21 cellular contexts compared by ENCODE assay signal in genomic region chr1:188514917-188515316, GRCh38.
A peak's percentile ranks its signal among the peaks of the same experiment; 100 is the strongest.
DNase-seq lines count a peak whose midpoint lies in the region; TF ChIP-seq lines count a peak whose summit lies in the region.
"Had no signal": no experiment of that assay in that cellular context is flagged by ENCODE, and none has a peak within 500 bp of the region (broad histone marks: within the 10 kb centered on the region; RNA-seq: fewer than 3 reads in every experiment).

No MANE protein-coding gene starts in this region.

- H2AFZ ChIP-seq in Karpas-422 (ENCODE audit: low read length), result no peak overlapping the region

- no peak overlapping the region for H3K27ac ChIP-seq in right atrium auricular region
- H3K27ac ChIP-seq in Karpas-422 (ENCODE audit: low read length), result no peak overlapping the region
- H3K27ac ChIP-seq: BLaER1 treated with 17β-estradiol and CSF1 and Interleukin-3, amounts not matched to agents 10 nM and 100 nM; KMS-11 had no signal

- H3K36me3 Mint-ChIP-seq in glutamatergic neuron (ENCODE audit: unreplicated experiment), result no peaks in the 10 kb centered on the region
- H3K36me3 Mint-ChIP-seq: CD8-positive, alpha-beta T cell had no signal

- peak; percentile 56 for DNase-seq in COR-L47 (lab: John Stamatoyannopoulos, UW)
- peak; percentile 38 for DNase-seq in DMS79 treated with DMSO at 0.1 percent for 48 hours (lab: John Stamatoyannopoulos, UW)
- DNase-seq in NCI-H2081 treated with DMSO at 0.1 percent for 48 hours (lab: John Stamatoyannopoulos, UW), result peak; percentile 54
- peak; percentile 32 for DNase-seq in glutamatergic neuron
- DNase-seq in NCI-H1694 (lab: John Stamatoyannopoulos, UW), result no peak
- no peak for DNase-seq in right atrium auricular region (ENCODE audit: low spot score)
- no peak for DNase-seq in Karpas-422
- DNase-seq: CD8-positive, alpha-beta T cell; DND-41; H9; NCI-H1105; NCI-H2029 treated with DMSO at 0.1 percent for 48 hours; NCI-H226; NCI-H510A treated with DMSO at 0.1 percent for 48 hours; NCI-H774; PC-3; Right ventricle myocardium superior; T-helper 9 cell had no signal

- peaks cover 14% of the 10 kb centered on the region for H3K4me1 Mint-ChIP-seq in glutamatergic neuron (ENCODE audit: low read depth, unreplicated experiment)
- H3K4me1 Mint-ChIP-seq: H9 had no signal

- H3K27me3 Mint-ChIP-seq in glutamatergic neuron (ENCODE audit: unreplicated experiment), result no peaks in the 10 kb centered on the region

- no peaks in the 10 kb centered on the region for H3K79me2 ChIP-seq in Karpas-422 (ENCODE audit: low read length)

- H3K27me3 ChIP-seq in right atrium auricular region, result no peaks in the 10 kb centered on the region
- H3K27me3 ChIP-seq in Karpas-422 (ENCODE audit: low read length), result no peaks in the 10 kb centered on the region
- H3K27me3 ChIP-seq: BLaER1 treated with 17β-estradiol and CSF1 and Interleukin-3, amounts not matched to agents 10 nM and 100 nM had no signal

- no peak overlapping the region for H3K27ac Mint-ChIP-seq in glutamatergic neuron (ENCODE audit: unreplicated experiment)
- H3K27ac Mint-ChIP-seq: CD8-positive, alpha-beta T cell; H9 had no signal

- H4K20me1 ChIP-seq in Karpas-422 (ENCODE audit: insufficient read depth, low read depth, low read length), result no peaks in the 10 kb centered on the region
- H4K20me1 ChIP-seq: BLaER1 treated with 17β-estradiol and CSF1 and Interleukin-3, amounts not matched to agents 10 nM and 100 nM had no signal

- H3K4me3 Mint-ChIP-seq in glutamatergic neuron (ENCODE audit: unreplicated experiment), result no peak overlapping the region
- H3K4me3 Mint-ChIP-seq: CD8-positive, alpha-beta T cell; H9 had no signal

- peaks cover 0 to 3% of the 10 kb centered on the region in 2 donors for H3K9me3 ChIP-seq in right atrium auricular region
- no peaks in the 10 kb centered on the region; the same call in 1 of the 2 replicates for H3K9me3 ChIP-seq in Karpas-422 (ENCODE audit: low read length)
- H3K9me3 ChIP-seq: BLaER1 treated with 17β-estradiol and CSF1 and Interleukin-3, amounts not matched to agents 10 nM and 100 nM had no signal

- no peak overlapping the region for H3K4me3 ChIP-seq in right atrium auricular region
- H3K4me3 ChIP-seq in Karpas-422 (ENCODE audit: low read length), result no peak overlapping the region
- H3K4me3 ChIP-seq: BLaER1 treated with 17β-estradiol and CSF1 and Interleukin-3, amounts not matched to agents 10 nM and 100 nM; GM12878 had no signal

- peaks cover 2% of the 10 kb centered on the region for H3K9me3 Mint-ChIP-seq in glutamatergic neuron (ENCODE audit: unreplicated experiment)
- H3K9me3 Mint-ChIP-seq: H9 had no signal

- no peak overlapping the region for H3K9ac ChIP-seq in Karpas-422 (ENCODE audit: low read length)
- H3K9ac ChIP-seq: BLaER1 treated with 17β-estradiol and CSF1 and Interleukin-3, amounts not matched to agents 10 nM and 100 nM; KMS-11 had no signal

- no peaks in the 10 kb centered on the region for H3K9me2 ChIP-seq in Karpas-422 (replicated peaks; ENCODE audit: insufficient read depth, low read length)

- H3K4me2 ChIP-seq in Karpas-422 (ENCODE audit: low read depth, low read length, poor library complexity, severe bottlenecking), result no peak overlapping the region
- H3K4me2 ChIP-seq: BLaER1 treated with 17β-estradiol and CSF1 and Interleukin-3, amounts not matched to agents 10 nM and 100 nM; KMS-11 had no signal

- TF ChIP-seq CTCF in glutamatergic neuron (IDR thresholded peaks at IDR 0.05; ENCODE audit: partially characterized antibody, unreplicated experiment), result no peak
- TF ChIP-seq CTCF in right atrium auricular region (IDR thresholded peaks at IDR 0.05), result no peak

- no peaks in the 10 kb centered on the region for H3K36me3 ChIP-seq in right atrium auricular region
- no peaks in the 10 kb centered on the region for H3K36me3 ChIP-seq in Karpas-422 (ENCODE audit: insufficient read depth, low read length)
- H3K36me3 ChIP-seq: BLaER1 treated with 17β-estradiol and CSF1 and Interleukin-3, amounts not matched to agents 10 nM and 100 nM had no signal

- H3K4me1 ChIP-seq in right atrium auricular region, result no peaks in the 10 kb centered on the region
- H3K4me1 ChIP-seq in Karpas-422 (ENCODE audit: low read length), result no peaks in the 10 kb centered on the region
- H3K4me1 ChIP-seq: BLaER1 treated with 17β-estradiol and CSF1 and Interleukin-3, amounts not matched to agents 10 nM and 100 nM had no signal

Comparison
In these comparisons a context has a peak if more than half of its experiments do, and no peak if none do; other contexts are left out.
1. DNase-seq: peak in COR-L47 (single experiment), DMS79 treated with DMSO at 0.1 percent for 48 hours (single experiment), NCI-H2081 treated with DMSO at 0.1 percent for 48 hours (single experiment) and glutamatergic neuron (single experiment); none in NCI-H1694 (single experiment), right atrium auricular region (single experiment) and Karpas-422 (single experiment).